Comparison of ENCODE assay signal across 1 cellular context in genomic region chr5:10601246-10602030, GRCh38.
A peak's percentile ranks its signal among the peaks of the same experiment; 100 is the strongest.
TF ChIP-seq lines count a peak whose summit lies in the region.

No MANE protein-coding gene starts in this region.

TF ChIP-seq in K562, 482 proteins besides CTCF, POLR2A, EP300 and RAD21 (continued from another document and continues in another):
- TF ChIP-seq RBBP5 (IDR thresholded peaks at IDR 0.05; ENCODE audit: borderline replicate concordance, insufficient read depth, low read length, poor library complexity, severe bottlenecking) (peak; percentile 51), RCOR1 (IDR thresholded peaks at IDR 0.05; ENCODE audit: borderline replicate concordance in 1 of 2, low read depth in 2 of 2, low read length in 2 of 2) (peak; percentile 6 to 51; a peak in 1 of 4 replicates), NFE2 (IDR thresholded peaks at IDR 0.05; ENCODE audit: low read depth) (peak; percentile 34; the same call in 1 of the 2 replicates), BCL6 (CRISPR knock-in tag; IDR thresholded peaks at IDR 0.05) (0 out of 2 replicates have a peak, but pooled peaks have one; percentile 19), SRF (CRISPR knock-in tag; IDR thresholded peaks at IDR 0.05) (0 out of 4 replicates have a peak, but pooled peaks of 1 of the 2 experiments have one; percentile 5), ZNF165 (CRISPR knock-in tag; IDR thresholded peaks at IDR 0.05; ENCODE audit: borderline replicate concordance) (peak; percentile 58; the same call in 1 of the 2 replicates), ZNF277 (CRISPR knock-in tag; IDR thresholded peaks at IDR 0.05; ENCODE audit: borderline replicate concordance) (no peak), ARNT (IDR thresholded peaks at IDR 0.05) (no peak), ZNF184 (CRISPR knock-in tag; IDR thresholded peaks at IDR 0.05) (no peak), MTA3 (IDR thresholded peaks at IDR 0.05; ENCODE audit: borderline replicate concordance) (peak; percentile 40; the same call in 1 of the 2 replicates), KAT8 (IDR thresholded peaks at IDR 0.05; ENCODE audit: low read depth) (no peak), SOX6 (IDR thresholded peaks at IDR 0.05) (peak; percentile 66), ZNF324 (CRISPR knock-in tag; IDR thresholded peaks at IDR 0.05) (0 out of 2 replicates have a peak, but pooled peaks have one; percentile 26), XRCC5 (IDR thresholded peaks at IDR 0.05; ENCODE audit: low read depth, low read length) (0 out of 2 replicates have a peak, but pooled peaks have one; percentile 42), AFF1 (IDR thresholded peaks at IDR 0.05; ENCODE audit: low read depth in 1 of 2, partially characterized antibody in 2 of 2) (peak in 1 of 2 experiments; percentile 44), BHLHE40 (IDR thresholded peaks at IDR 0.05; ENCODE audit: low read length) (peak; percentile 34), ATF3 (IDR thresholded peaks at IDR 0.05) (peak; percentile 79), ATF3 (CRISPR knock-in tag; conservative IDR thresholded peaks at IDR 0.05) (no peak), ZNF282 (CRISPR knock-in tag; IDR thresholded peaks at IDR 0.05) (no peak), TFE3 (CRISPR knock-in tag; IDR thresholded peaks at IDR 0.05) (no peak), CLOCK (CRISPR knock-in tag; IDR thresholded peaks at IDR 0.05; ENCODE audit: borderline replicate concordance) (no peak), MNT (conservative IDR thresholded peaks at IDR 0.05) (peak; percentile 30 to 52; a peak in 3 of 4 replicates), JUND (IDR thresholded peaks at IDR 0.05; ENCODE audit: borderline replicate concordance, low read depth, low read length) (0 out of 2 replicates have a peak, but pooled peaks have one; percentile 33), JUND (tag; IDR thresholded peaks at IDR 0.05; ENCODE audit: borderline replicate concordance, low read depth, low read length) (no peak; the same call in 2 of the 3 replicates), CUX1 (CRISPR knock-in tag; IDR thresholded peaks at IDR 0.05) (no peak), RERE (CRISPR knock-in tag; IDR thresholded peaks at IDR 0.05; ENCODE audit: borderline replicate concordance) (no peak), NFYB (IDR thresholded peaks at IDR 0.05; ENCODE audit: extremely low read depth, insufficient read length) (no peak), YY1 (IDR thresholded peaks at IDR 0.05; ENCODE audit: borderline replicate concordance in 1 of 3, control insufficient read depth in 1 of 3, extremely low read depth in 1 of 3, insufficient read depth in 3 of 3, insufficient read length in 1 of 3, insufficient replicate concordance in 2 of 3, low read depth in 1 of 3, low read length in 2 of 3) (peak in 1 of 3 experiments; percentile 21), FOXA3 (CRISPR knock-in tag; conservative IDR thresholded peaks at IDR 0.05 in 1 of 2, IDR thresholded peaks at IDR 0.05 in 1 of 2) (peak in 1 of 2 experiments; percentile 47; a peak in 1 of 4 replicates), CBFA2T2 (conservative IDR thresholded peaks at IDR 0.05) (no peak)
